Comparison of ENCODE assay signal across 5 cellular contexts in genomic region chr22:24642307-24642706, GRCh38. TPM values are rescaled to one million over a fixed set of nuclear protein-coding genes. Genes with fewer than 3 reads are reported as not detected.
DNase-seq lines count a peak whose midpoint lies in the region; TF ChIP-seq lines count a peak whose summit lies in the region.
"Not testable (repeated sequence)": the region's sequence is repeated elsewhere in the genome, so short reads cannot be mapped to it uniquely, and the experiment has no call there.
"Had no signal": no experiment of that assay in that cellular context is flagged by ENCODE, and none has a peak within 500 bp of the region (broad histone marks: within the 10 kb centered on the region; RNA-seq: fewer than 3 reads in every experiment).

No MANE protein-coding gene starts in this region.

- peaks cover 0 to 14% (median 0%) of the 10 kb centered on the region in 6 donors for H3K4me1 ChIP-seq in spleen

- peaks cover 0 to 15% (median 5%) of the 10 kb centered on the region in 8 donors for H3K9me3 ChIP-seq in spleen

- TF ChIP-seq POLR2A in spleen (IDR thresholded peaks at IDR 0.05) = not testable (repeated sequence)

- H3K36me3 ChIP-seq in spleen = not testable (repeated sequence)

- H3K27me3 ChIP-seq in spleen (replicated peaks in 1 of 7) = not testable (repeated sequence)

- DNase-seq in spleen = peak; percentile 13

- WGBS in spleen, 5 donors = 69 to 94% (median 87%) methylated on average over 1 of the region's 1 CpG

- H3K4me3 ChIP-seq in spleen = not testable (repeated sequence)

- not testable (repeated sequence) for TF ChIP-seq CTCF in spleen (IDR thresholded peaks at IDR 0.05 in 8 of 11, conservative IDR thresholded peaks at IDR 0.05 in 3 of 11)

- H3K27ac ChIP-seq in spleen = not testable (repeated sequence)

- intact Hi-C loops in spleen (cut with DNase I; ENCODE audit: low total_unique reads) = not testable (repeated sequence)

RNA-seq across cellular contexts. Expression of gene GGT1, which starts 39.3 kb away (rescaled TPM):
- 10 to 100 TPM; 11.3 to 22.9 (median 18.4) TPM for total RNA-seq in spleen
- polyA plus RNA-seq in spleen = 10 to 100 TPM; 10.9 to 27.2 (median 15.1) TPM

RNA-seq across cellular contexts. Expression of gene LRRC75B, which starts 49.4 kb away (rescaled TPM):
- total RNA-seq in spleen = 1 to 10 TPM; 2.9 to 6.6 (median 5.3) TPM
- polyA plus RNA-seq in spleen = 1 to 10 TPM; 3.4 to 6.7 (median 6.4) TPM
- total RNA-seq: CD4-positive, alpha-beta T cell; CD4-positive, CD25-positive, alpha-beta regulatory T cell; CD8-positive, alpha-beta T cell had no signal
- polyA plus RNA-seq: CD8-positive, alpha-beta memory T cell had no signal
